ENCODE assay signal across 8 cellular contexts in genomic region chr1:211675230-211676105, GRCh38. TPM values are rescaled to one million over a fixed set of nuclear protein-coding genes. Genes with fewer than 3 reads are reported as not detected.
DNase-seq lines count a peak whose midpoint lies in the region; ATAC-seq, FAIRE-seq and TF ChIP-seq lines count a peak whose summit lies in the region.

NEK2 (minus strand) TSS chr1:211675621; CDS start chr1:211675479, 142 bp downstream.

- H3K27me3 Mint-ChIP-seq in activated CD4-positive, alpha-beta T cell treated with anti-CD3 and anti-CD28 coated beads for 36 hours, result no peaks in the 10 kb centered on the region

- POLR2A ChIA-PET in activated CD4-positive, alpha-beta T cell treated with anti-CD3 and anti-CD28 coated beads for 36 hours (lab: Charles Lee), result interaction anchor here (0.6 to 1.3 kb wide), 3 partner anchors 9 to 360 kb away, joined by 4 to 7 read pairs (median 4); partner anchors contain the start of genes DTL and INTS7

- CTCF ChIA-PET in activated CD4-positive, alpha-beta T cell treated with anti-CD3 and anti-CD28 coated beads for 36 hours (lab: Charles Lee), result interaction anchor here (0.6 to 1.9 kb wide), 12 partner anchors 12 to 781 kb away, joined by 3 to 8 read pairs (median 3); no protein-coding TSS in a partner anchor

- H4K20me1 ChIP-seq in BLaER1, result no peaks in the 10 kb centered on the region

- intact Hi-C loops in activated CD4-positive, alpha-beta T cell treated with anti-CD3 and anti-CD28 coated beads for 36 hours (cut with DNase I, micrococcal nuclease), result loop anchor here (1.0 to 2.0 kb wide), 6 partner anchors 96 to 757 kb away; partner anchors contain the start of genes SLC30A1 (in 2 of the 2), DTL (in 1 of the 2), INTS7 (in 1 of the 2) and NENF (in 1 of the 2)

- DNase-seq in GM19239 (ENCODE audit: insufficient read length, low spot score), result peak; percentile 70
- peak; percentile 97 for DNase-seq in NCI-H510A treated with DMSO at 0.1 percent for 48 hours (lab: John Stamatoyannopoulos, UW)
- peak; percentile 94 for DNase-seq in activated CD4-positive, alpha-beta T cell treated with anti-CD3 and anti-CD28 coated beads for 36 hours
- peak; percentile 86 for DNase-seq in coronary artery (ENCODE audit: low spot score)
- peak; percentile 99 for DNase-seq in left kidney (ENCODE audit: low read depth, low spot score)
- DNase-seq in stimulated activated CD4-positive, alpha-beta T cell treated with anti-CD3 and anti-CD28 coated beads, Interleukin-1b, Interleukin-23, amount 100 ng/mL, for 48 hours, result peak; percentile 88

- no peaks in the 10 kb centered on the region for H3K9me3 Mint-ChIP-seq in activated CD4-positive, alpha-beta T cell treated with anti-CD3 and anti-CD28 coated beads for 36 hours (ENCODE audit: low read depth)

- H3K4me1 ChIP-seq in BLaER1, result peaks cover 37% of the 10 kb centered on the region

- H3K4me3 ChIP-seq in BLaER1 (peak within 1 kb of the TSS; percentile 92), coronary artery (peak within 1 kb of the TSS; percentile 67)

- peak within 1 kb of the TSS; percentile 81 for H3K9ac ChIP-seq in BLaER1

- TF ChIP-seq CTCF in coronary artery (IDR thresholded peaks at IDR 0.05), result no peak

- H3K4me3 Mint-ChIP-seq in activated CD4-positive, alpha-beta T cell treated with anti-CD3 and anti-CD28 coated beads for 36 hours, result peak within 1 kb of the TSS; percentile 94

- H3K27ac ChIP-seq in BLaER1 (peak within 1 kb of the TSS; percentile 70), coronary artery (no peak within 1 kb of the TSS)

- peaks cover 26% of the 10 kb centered on the region for H3K36me3 ChIP-seq in BLaER1

- peak within 1 kb of the TSS; percentile 84 for H3K27ac Mint-ChIP-seq in activated CD4-positive, alpha-beta T cell treated with anti-CD3 and anti-CD28 coated beads for 36 hours

- H3K36me3 Mint-ChIP-seq in activated CD4-positive, alpha-beta T cell treated with anti-CD3 and anti-CD28 coated beads for 36 hours (ENCODE audit: low read depth), result peaks cover 12% of the 10 kb centered on the region

- H3K9me3 ChIP-seq in BLaER1, result no peaks in the 10 kb centered on the region

- ATAC-seq in HG03442 (IDR thresholded peaks at IDR 0.05; ENCODE audit: unreplicated experiment), result peak; percentile 98
- ATAC-seq in activated CD4-positive, alpha-beta T cell treated with anti-CD3 and anti-CD28 coated beads for 36 hours, result peak; percentile 98

- peak within 1 kb of the TSS; percentile 95 for H3K4me2 ChIP-seq in BLaER1

- peak; percentile 97 for FAIRE-seq in GM19239 (lab: Jason Lieb, UNC)

- no peaks in the 10 kb centered on the region for H3K27me3 ChIP-seq in BLaER1

- peaks cover 6% of the 10 kb centered on the region for H3K4me1 Mint-ChIP-seq in activated CD4-positive, alpha-beta T cell treated with anti-CD3 and anti-CD28 coated beads for 36 hours

RNA-seq across cellular contexts. Expression of gene NEK2, which starts in this region (rescaled TPM):
- total RNA-seq in activated CD4-positive, alpha-beta T cell treated with anti-CD3 and anti-CD28 coated beads for 36 hours, result 10 to 100 TPM; 32.3 to 38.8 TPM
